27 cellular contexts compared by ENCODE assay signal in the genomic region with DNA sequence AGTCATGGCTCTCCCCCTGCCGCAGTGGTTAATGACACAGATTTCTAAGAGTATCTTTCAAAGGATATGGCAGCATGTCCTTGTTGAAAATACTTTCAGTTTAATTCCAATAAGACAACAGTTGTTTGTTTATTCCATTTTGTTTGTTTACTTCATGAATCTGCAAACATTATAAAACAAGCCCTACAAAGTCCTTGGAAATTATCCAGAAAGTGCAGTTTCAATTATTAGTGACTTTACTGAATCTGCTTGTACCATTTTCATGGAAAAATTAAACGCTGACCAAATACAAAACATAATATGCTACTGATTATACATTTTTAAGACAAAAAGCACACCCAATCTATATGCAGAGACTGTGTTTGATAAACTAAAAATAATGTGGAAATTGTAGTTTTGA. TPM values are rescaled to one million over a fixed set of nuclear protein-coding genes. Genes with fewer than 3 reads are reported as not detected.
DNase-seq lines count a peak whose midpoint lies in the region; ATAC-seq, FAIRE-seq and TF ChIP-seq lines count a peak whose summit lies in the region.
"Had no signal": no experiment of that assay in that cellular context is flagged by ENCODE, and none has a peak within 500 bp of the region (broad histone marks: within the 10 kb centered on the region; RNA-seq: fewer than 3 reads in every experiment).

No MANE protein-coding gene starts in this region.

- no peaks in the 10 kb centered on the region for H3K36me3 Mint-ChIP-seq in neural crest cell (ENCODE audit: low read depth)
- H3K36me3 Mint-ChIP-seq: neural progenitor cell had no signal

- H3K27ac Mint-ChIP-seq in neural crest cell (ENCODE audit: unreplicated experiment) = no peak overlapping the region
- H3K27ac Mint-ChIP-seq: activated CD8-positive, alpha-beta T cell treated with anti-CD3 and anti-CD28 coated beads, Interleukin-2, amount 10 ng/mL, durations not matched to agents 7 days and 5 days; B cell; neural progenitor cell; progenitor cell of endocrine pancreas; T-helper 17 cell had no signal

- no peaks in the 10 kb centered on the region for H3K9me3 ChIP-seq in right cardiac atrium (ENCODE audit: control insufficient read depth, low read length)
- H3K9me3 ChIP-seq in right atrium auricular region = no peaks in the 10 kb centered on the region
- no peaks in the 10 kb centered on the region for H3K9me3 ChIP-seq in aorta (ENCODE audit: control insufficient read depth, low read length)
- no peaks in the 10 kb centered on the region for H3K9me3 ChIP-seq in kidney (ENCODE audit: control insufficient read depth in 1 of 2, low read length in 2 of 2)
- H3K9me3 ChIP-seq: left lung, mucosa of descending colon, SJSA1, uterus had no signal

- H3K27me3 ChIP-seq in right cardiac atrium (ENCODE audit: control insufficient read depth, insufficient read depth) (no peaks in the 10 kb centered on the region), right atrium auricular region (no peaks in the 10 kb centered on the region), dorsolateral prefrontal cortex (peaks cover 0 to 49% (median 10%) of the 10 kb centered on the region in 45 donors), aorta (ENCODE audit: control insufficient read depth in 1 of 2, insufficient read depth in 2 of 2, low read length in 1 of 2) (no peaks in the 10 kb centered on the region)

- no peaks in the 10 kb centered on the region for H3K4me1 ChIP-seq in right cardiac atrium (ENCODE audit: control insufficient read depth, insufficient read depth, low read length)
- peaks cover 0 to 13% of the 10 kb centered on the region in 2 donors for H3K4me1 ChIP-seq in right atrium auricular region
- H3K4me1 ChIP-seq in aorta (ENCODE audit: control insufficient read depth in 1 of 2, insufficient read depth in 2 of 2, low read length in 2 of 2) = peaks cover 2 to 4% of the 10 kb centered on the region in 2 donors
- H3K4me1 ChIP-seq in kidney (ENCODE audit: control insufficient read depth in 1 of 2, insufficient read depth in 1 of 2, low read depth in 1 of 2, low read length in 2 of 2) = peaks cover 0 to 2% of the 10 kb centered on the region in 2 donors
- H3K4me1 ChIP-seq: uterus had no signal

- H3K9ac ChIP-seq in kidney (ENCODE audit: low read length in 2 of 2) = no peak overlapping the region
- H3K9ac ChIP-seq: neural progenitor cell had no signal

- intact Hi-C loops in right cardiac atrium (cut with DNase I) = loop anchor here in 3 of 4 donors (5.0 kb wide), 1 partner anchor 440 kb away; no protein-coding TSS in a partner anchor
- intact Hi-C loops in dorsolateral prefrontal cortex (cut with DNase I) = no loop called here
- intact Hi-C loops in aorta (cut with DNase I) = no loop called here
- intact Hi-C loops in kidney (cut with DNase I) = no loop called here

- H3K4me1 Mint-ChIP-seq in neural crest cell = peaks cover 45% of the 10 kb centered on the region

- H3K27me3 Mint-ChIP-seq in neural crest cell (ENCODE audit: low read depth) = peaks cover 92% of the 10 kb centered on the region

- H3K9me3 Mint-ChIP-seq in neural crest cell = no peaks in the 10 kb centered on the region
- H3K9me3 Mint-ChIP-seq: neural progenitor cell had no signal

- peak overlapping the region; percentile 29 for H3K4me3 Mint-ChIP-seq in neural crest cell
- H3K4me3 Mint-ChIP-seq: activated CD8-positive, alpha-beta T cell treated with anti-CD3 and anti-CD28 coated beads, Interleukin-2, amount 10 ng/mL, durations not matched to agents 7 days and 5 days; B cell; neural progenitor cell; T-helper 17 cell had no signal

- ATAC-seq in right cardiac atrium (no peak), aorta (ENCODE audit: low FRiP score) (no peak), GM18502 (IDR thresholded peaks at IDR 0.05; ENCODE audit: poor library complexity, unreplicated experiment) (no peak), HG03280 (IDR thresholded peaks at IDR 0.05; ENCODE audit: unreplicated experiment) (no peak)
- ATAC-seq: activated CD8-positive, alpha-beta T cell treated with anti-CD3 and anti-CD28 coated beads, Interleukin-2, amount 10 ng/mL, durations not matched to agents 7 days and 5 days; left lung; mucosa of descending colon; T-helper 17 cell had no signal

- H3K4me3 ChIP-seq in right cardiac atrium (ENCODE audit: low read length) = peak overlapping the region; percentile 20
- no peak overlapping the region for H3K4me3 ChIP-seq in right atrium auricular region
- peak overlapping the region in 50 of 59 donors; percentile 0 to 91 (median 68) for H3K4me3 ChIP-seq in dorsolateral prefrontal cortex
- H3K4me3 ChIP-seq in aorta (ENCODE audit: low read length in 2 of 2) = peak overlapping the region; percentile 36 to 56
- H3K4me3 ChIP-seq in kidney (ENCODE audit: low read length in 2 of 2) = no peak overlapping the region
- H3K4me3 ChIP-seq: left lung, mucosa of descending colon, neural progenitor cell, SJSA1, uterus had no signal

- DNase-seq in right cardiac atrium (no peak), right atrium auricular region (ENCODE audit: low spot score) (no peak), dorsolateral prefrontal cortex (no peak), neural crest cell (ENCODE audit: low read depth, low spot score) (no peak), aorta (no peak), kidney (no peak)
- DNase-seq: activated CD8-positive, alpha-beta T cell treated with anti-CD3 and anti-CD28 coated beads, Interleukin-2, amount 10 ng/mL, durations not matched to agents 7 days and 5 days; activated gamma-delta T cell; activated T-cell treated with anti-CD3 and anti-CD28 coated beads for 4 hours; GDM1; KBM-7; left lung; mucosa of descending colon; NCI-H1417 treated with DMSO at 0.1 percent for 48 hours; NCI-H2171; NCI-H524; T-helper 17 cell; uterus had no signal

- no peak for FAIRE-seq in kidney (lab: Jason Lieb, UNC)
- FAIRE-seq: bronchial epithelial cell, H1, RCC 7860 had no signal

- no peaks in the 10 kb centered on the region for H3K36me3 ChIP-seq in right atrium auricular region
- H3K36me3 ChIP-seq in aorta (ENCODE audit: control insufficient read depth in 1 of 2, insufficient read depth in 2 of 2, low read length in 1 of 2) = no peaks in the 10 kb centered on the region
- peaks cover 0 to 5% of the 10 kb centered on the region in 2 donors for H3K36me3 ChIP-seq in kidney (ENCODE audit: control insufficient read depth in 1 of 2, insufficient read depth in 2 of 2, low read length in 2 of 2)
- H3K36me3 ChIP-seq: left lung, neural progenitor cell, SJSA1, uterus had no signal

- 87% methylated on average over 2 of the region's 2 CpGs for WGBS in right cardiac atrium
- 2 to 7% methylated on average over 2 of the region's 2 CpGs for WGBS in aorta, 2 donors

- TF ChIP-seq CTCF in right atrium auricular region (IDR thresholded peaks at IDR 0.05) (no peak), dorsolateral prefrontal cortex (IDR thresholded peaks at IDR 0.05 in 54 of 56, conservative IDR thresholded peaks at IDR 0.05 in 2 of 56; ENCODE audit: low read depth in 1 of 56, partially characterized antibody in 56 of 56) (no peak), neural crest cell (conservative IDR thresholded peaks at IDR 0.05) (no peak), kidney (IDR thresholded peaks at IDR 0.05; ENCODE audit: borderline replicate concordance, extremely low read depth, insufficient read depth) (no peak)

- H3K27ac ChIP-seq in right cardiac atrium (ENCODE audit: low read length) (no peak overlapping the region), right atrium auricular region (no peak overlapping the region), dorsolateral prefrontal cortex (peak overlapping the region in 52 of 59 donors; percentile 1 to 98 (median 72)), aorta (ENCODE audit: low read depth in 1 of 2, low read length in 2 of 2) (peak overlapping the region in 1 of 2 donors; percentile 58), kidney (ENCODE audit: low read depth in 2 of 2, low read length in 2 of 2) (no peak overlapping the region)
- H3K27ac ChIP-seq: left lung, neural progenitor cell, SJSA1 had no signal

RNA-seq across cellular contexts. Expression of a gene that starts 3.3 kb away (rescaled TPM):
- total RNA-seq in right cardiac atrium (1 to 10 TPM; 2.6 to 6.0 (median 3.7) TPM), right atrium auricular region (1 to 10 TPM; 1.8 to 2.7 TPM), dorsolateral prefrontal cortex (10 to 100 TPM in 16 of 120 experiments, 1 to 10 TPM in 104; 3.3 to 16.5 (median 7.2) TPM), neural crest cell (10.8 and 11.6 TPM in 2 replicates), aorta (10 to 100 TPM; 19.1 to 23.9 TPM), kidney (10.7 TPM)
- polyA plus RNA-seq in right cardiac atrium (3.1 TPM), aorta (10 to 100 TPM; 25.0 to 46.1 TPM), kidney (ENCODE audit: insufficient read depth, low read depth, low replicate concordance) (4.2 TPM)
- total RNA-seq: activated CD8-positive, alpha-beta T cell treated with anti-CD3 and anti-CD28 coated beads, Interleukin-2, amount 10 ng/mL, durations not matched to agents 7 days and 5 days; B cell; bronchial epithelial cell had no signal

RNA-seq across cellular contexts. Expression of a gene that starts 38.0 kb away (rescaled TPM):
- total RNA-seq in right cardiac atrium (10 to 100 TPM; 12.6 to 18.6 (median 17.0) TPM), right atrium auricular region (10 to 100 TPM; 12.2 to 12.7 TPM), dorsolateral prefrontal cortex (100 to 1,000 TPM in 118 of 120 experiments, 10 to 100 TPM in 2; 63.5 to 252 (median 193) TPM), neural crest cell (11.0 and 11.2 TPM in 2 replicates), aorta (10 to 100 TPM; 57.1 to 82.1 TPM), kidney (135 TPM)
- polyA plus RNA-seq in right cardiac atrium (5.9 TPM), aorta (10 to 100 TPM; 12.3 to 23.6 TPM), kidney (ENCODE audit: insufficient read depth, low read depth, low replicate concordance) (21.0 TPM)

Comparison
In these comparisons a context has a peak if more than half of its experiments do, and no peak if none do; other contexts are left out.
1. H3K4me3 ChIP-seq: peak in right cardiac atrium (single experiment), dorsolateral prefrontal cortex (50 of 59) and aorta (2 of 2); none in right atrium auricular region (0 of 2) and kidney (0 of 2).
2. H3K27ac ChIP-seq: peak in dorsolateral prefrontal cortex (52 of 59); none in right cardiac atrium (single experiment), right atrium auricular region (0 of 2) and kidney (0 of 2).
3. intact Hi-C loops: an anchor here in right cardiac atrium (5.0 kb wide); none called in dorsolateral prefrontal cortex, aorta and kidney.